10 cellular contexts compared by ENCODE assay signal in the genomic region with DNA sequence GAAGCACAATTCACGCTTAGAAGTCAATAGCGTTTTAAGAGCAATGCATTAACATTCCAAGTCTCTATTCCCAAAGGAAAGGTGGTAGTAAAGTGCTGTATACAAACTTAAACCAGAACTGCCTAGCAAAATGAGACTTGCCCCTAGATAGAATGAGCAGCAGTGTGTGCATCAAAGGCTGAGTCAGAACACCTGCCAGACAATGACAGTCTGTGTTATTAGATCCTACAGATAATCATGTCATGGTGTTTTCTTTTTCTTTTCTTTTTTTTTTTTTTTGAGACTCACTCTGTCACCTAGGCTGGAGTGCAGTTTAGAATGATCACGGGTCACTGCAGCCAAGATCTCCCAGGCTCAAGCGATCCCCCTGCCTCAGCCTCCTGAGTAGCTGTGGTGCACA. TPM values are rescaled to one million over a fixed set of nuclear protein-coding genes. Genes with fewer than 3 reads are reported as not detected.
A peak's percentile ranks its signal among the peaks of the same experiment; 100 is the strongest.
DNase-seq lines count a peak whose midpoint lies in the region; FAIRE-seq and TF ChIP-seq lines count a peak whose summit lies in the region.
"Had no signal": no experiment of that assay in that cellular context is flagged by ENCODE, and none has a peak within 500 bp of the region (broad histone marks: within the 10 kb centered on the region; RNA-seq: fewer than 3 reads in every experiment).

No MANE protein-coding gene starts in this region.

- no peak overlapping the region for H4K12ac ChIP-seq in trophoblast cell (ENCODE audit: low read depth, low read length)

- H4K8ac ChIP-seq in trophoblast cell (ENCODE audit: low read depth, low read length): no peak overlapping the region

- peaks cover 17% of the 10 kb centered on the region for H3K4me1 ChIP-seq in PC-9 (replicated peaks; ENCODE audit: insufficient read depth)
- H3K4me1 ChIP-seq in trophoblast cell (ENCODE audit: control insufficient read depth in 1 of 2, insufficient read depth in 2 of 2, low read length in 2 of 2): peaks cover 5% of the 10 kb centered on the region in 2 experiments

- H2BK12ac ChIP-seq in trophoblast cell (ENCODE audit: low read length): no peak overlapping the region

- H4K20me1 ChIP-seq in PC-9 (ENCODE audit: insufficient read depth): 0 out of 2 replicates have a peak, but pooled peaks cover 9% of the 10 kb centered on the region

- no peaks in the 10 kb centered on the region for H3K9me2 ChIP-seq in PC-9 (ENCODE audit: insufficient read depth)

- H3K18ac ChIP-seq in trophoblast cell (ENCODE audit: low read length): no peak overlapping the region

- H3K23ac ChIP-seq in trophoblast cell (ENCODE audit: low read length): no peak overlapping the region

- H4K91ac ChIP-seq in trophoblast cell (ENCODE audit: low read depth, low read length): no peak overlapping the region

- DNase-seq in GM12865 (ENCODE audit: low read depth): no peak
- DNase-seq in PC-9: no peak
- DNase-seq in epithelial cell of proximal tubule (ENCODE audit: low read depth): no peak
- DNase-seq in trophoblast cell: peak; percentile 30 to 58
- DNase-seq in activated CD8-positive, alpha-beta memory T cell treated with anti-CD3 and anti-CD28 coated beads, Interleukin-2, amount 50 U/mL, for 4 hours: no peak
- no peak for DNase-seq in NOMO-1 (lab: John Stamatoyannopoulos, UW; ENCODE audit: unreplicated experiment in 2 of 2)
- no peak for DNase-seq in D721Med (ENCODE audit: insufficient read length, low spot score)
- DNase-seq in A172 (ENCODE audit: low spot score): no peak
- DNase-seq: SIG-M5 had no signal

- no peaks in the 10 kb centered on the region; the same call in 1 of the 2 replicates for H3F3A ChIP-seq in PC-9 (ENCODE audit: insufficient read depth, low read depth)

- peaks cover 4% of the 10 kb centered on the region for H3K79me1 ChIP-seq in trophoblast cell (ENCODE audit: low read length)

- peak overlapping the region; percentile 80 for H3K4me2 ChIP-seq in PC-9
- H3K4me2 ChIP-seq in trophoblast cell (ENCODE audit: low read length): peak overlapping the region; percentile 73

- peak overlapping the region; percentile 77 for H3K4ac ChIP-seq in trophoblast cell (ENCODE audit: low read depth, low read length)

- POLR2A ChIA-PET in PC-9 (lab: Charles Lee; ENCODE audit: unreplicated experiment): no interaction called here

- peaks cover 27% of the 10 kb centered on the region for H3K36me3 ChIP-seq in PC-9 (ENCODE audit: low read depth)
- H3K36me3 ChIP-seq in trophoblast cell (ENCODE audit: control insufficient read depth in 1 of 2, insufficient read depth in 2 of 2, low read length in 2 of 2): peaks cover 9 to 18% of the 10 kb centered on the region in 2 experiments

- H2BK120ac ChIP-seq in trophoblast cell (ENCODE audit: insufficient read depth, low read length, poor library complexity): no peak overlapping the region

- H2AFZ ChIP-seq in PC-9 (no peak overlapping the region), trophoblast cell (ENCODE audit: insufficient read depth, low read length, poor library complexity) (no peak overlapping the region)

- 0 out of 2 replicates have a peak, but pooled peaks cover under 1% of the 10 kb centered on the region for H3K27me3 ChIP-seq in PC-9 (ENCODE audit: insufficient read depth, low read depth)
- H3K27me3 ChIP-seq in trophoblast cell (ENCODE audit: insufficient read depth, low read length): no peaks in the 10 kb centered on the region

- H2BK5ac ChIP-seq in trophoblast cell (ENCODE audit: low read depth, low read length, poor library complexity): no peak overlapping the region

- no peak overlapping the region for H3K9ac ChIP-seq in trophoblast cell (ENCODE audit: low read length)

- no peaks in the 10 kb centered on the region for H3K9me3 ChIP-seq in PC-9 (ENCODE audit: insufficient read depth, low read depth)
- no peaks in the 10 kb centered on the region for H3K9me3 ChIP-seq in trophoblast cell (ENCODE audit: insufficient read depth, low read depth, low read length)

- intact Hi-C loops in PC-9 (cut with micrococcal nuclease; ENCODE audit: unreplicated experiment): no loop called here

- no TSS peak for BruUV-seq in PC-9 (replicated peaks; lab: Mats Ljungman, UMichigan)

- H3K79me2 ChIP-seq in PC-9 (ENCODE audit: low read depth) (peaks cover 40% of the 10 kb centered on the region), trophoblast cell (ENCODE audit: control insufficient read depth, insufficient read depth, low read length, poor library complexity) (peaks cover 11% of the 10 kb centered on the region)

- H2AK5ac ChIP-seq in trophoblast cell (ENCODE audit: low read length): no peak overlapping the region

- H3K27ac ChIP-seq in PC-9 (no peak overlapping the region), trophoblast cell (ENCODE audit: low read depth, low read length) (no peak overlapping the region)

- CTCF ChIA-PET in PC-9 (lab: Charles Lee): no interaction called here

- no peak for TF ChIP-seq CTCF in GM12865 (IDR thresholded peaks at IDR 0.05; ENCODE audit: insufficient read depth, low read depth, low read length, missing control alignments)
- TF ChIP-seq CTCF in PC-9 (conservative IDR thresholded peaks at IDR 0.05): no peak
- no peak for TF ChIP-seq CTCF in epithelial cell of proximal tubule (conservative IDR thresholded peaks at IDR 0.05; ENCODE audit: low read depth, low read length)
- no peak for TF ChIP-seq CTCF in D721Med (IDR thresholded peaks at IDR 0.05; ENCODE audit: insufficient read depth, missing control alignments)

- no peak for FAIRE-seq in D721Med (lab: Jason Lieb, UNC)
- FAIRE-seq: colon had no signal

- H3K14ac ChIP-seq in trophoblast cell (ENCODE audit: low read length): no peak overlapping the region

- H3K4me3 ChIP-seq in GM12865 (ENCODE audit: low read depth, low read length) (peak overlapping the region; percentile 72), PC-9 (peak overlapping the region; percentile 72; the same call in 1 of the 2 replicates), epithelial cell of proximal tubule (ENCODE audit: low read depth, low read length) (peak overlapping the region; percentile 99), trophoblast cell (ENCODE audit: low read depth, low read length) (no peak overlapping the region)

- no CpG with 5 or more reads among the region's 4 CpGs for WGBS in trophoblast cell (ENCODE audit: extremely low coverage, insufficient coverage, insufficient read length)

RNA-seq across cellular contexts. Expression of a gene that starts 1.6 kb away (rescaled TPM):
- total RNA-seq in PC-9 (2021): 75.9 and 76.5 TPM in 2 replicates
- total RNA-seq in epithelial cell of proximal tubule: 106 and 130 TPM in 2 replicates
- polyA plus RNA-seq in trophoblast cell (2013): 65.3 and 65.9 TPM in 2 replicates
- 107 and 109 TPM in 2 replicates for total RNA-seq in A172 (2014; rRNA removed; shearing (Covaris generic))

RNA-seq across cellular contexts. Expression of a gene that starts 52.8 kb away (rescaled TPM):
- total RNA-seq in PC-9 (2021) (not detected in 2 replicates), epithelial cell of proximal tubule (not detected in 2 replicates)
- not detected in 2 replicates for polyA plus RNA-seq in trophoblast cell (2013)
- not detected in 2 replicates for total RNA-seq in A172 (2014; rRNA removed; shearing (Covaris generic))

RNA-seq across cellular contexts. Expression of a gene that starts 53.8 kb away (rescaled TPM):
- total RNA-seq in PC-9 (2021) (not detected in 2 replicates), epithelial cell of proximal tubule (not detected in 2 replicates)
- polyA plus RNA-seq in trophoblast cell (2013): not detected in 2 replicates
- not detected in 2 replicates for total RNA-seq in A172 (2014; rRNA removed; shearing (Covaris generic))

Comparison
In these comparisons a context has a peak if more than half of its experiments do, and no peak if none do; other contexts are left out.
1. DNase-seq: peak in trophoblast cell (2 of 2); none in GM12865 (single experiment), PC-9 (0 of 2), epithelial cell of proximal tubule (single experiment), activated CD8-positive, alpha-beta memory T cell treated with anti-CD3 and anti-CD28 coated beads, Interleukin-2, amount 50 U/mL, for 4 hours (single experiment), NOMO-1 (0 of 2), D721Med (single experiment) and A172 (single experiment).